ENCODE assay signal across 19 cellular contexts in the genomic region with DNA sequence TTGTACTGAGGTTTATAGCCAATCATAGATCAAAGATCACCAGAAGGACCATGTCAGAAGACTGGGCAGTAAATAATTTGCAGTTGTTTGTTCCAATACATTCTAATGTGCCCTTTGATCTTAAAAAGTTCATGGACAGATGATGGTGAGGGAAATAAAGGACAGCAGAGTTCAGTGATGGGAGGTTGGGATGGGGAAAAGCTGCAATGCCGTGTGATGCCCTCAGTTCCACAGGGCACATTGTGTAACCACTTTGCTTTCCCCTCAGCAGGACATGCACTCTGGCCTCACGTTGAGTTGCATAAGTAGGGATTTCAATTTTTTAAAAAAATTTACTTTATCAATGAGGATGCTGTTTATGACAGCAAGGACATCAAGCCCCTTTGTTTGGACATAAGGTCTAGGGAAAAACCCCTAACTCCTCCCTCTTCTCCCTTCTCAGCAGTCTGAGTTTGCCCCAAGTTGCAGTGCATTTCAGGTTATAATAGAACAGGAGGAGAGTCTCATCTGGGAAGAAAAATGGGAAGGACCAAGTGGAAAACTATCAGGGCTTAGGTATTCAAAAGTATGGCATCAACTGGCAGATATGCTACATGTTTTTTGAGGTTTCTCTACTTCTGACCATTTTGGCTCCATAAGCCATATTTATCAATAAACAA.
"Had no signal": no experiment of that assay in that cellular context is flagged by ENCODE, and none has a peak within 500 bp of the region (broad histone marks: within the 10 kb centered on the region; RNA-seq: fewer than 3 reads in every experiment).

No MANE protein-coding gene starts in this region.

- H3K27ac ChIP-seq: SJSA1, SK-N-MC had no signal

- DNase-seq: KBM-7, MV-4-11, NCI-H1048, NCI-H1105, NCI-H1417, NCI-H1436 treated with DMSO at 0.1 percent for 48 hours, NCI-H1694, NCI-H1930, NCI-H2081, NCI-H2107, NCI-H2227 treated with DMSO at 0.1 percent for 48 hours, NCI-H524 treated with DMSO at 0.1 percent for 48 hours, NCI-H69, NCI-H774, Right ventricle myocardium superior, RPMI8226, SIG-M5 had no signal

- H3K36me3 ChIP-seq: SJSA1 had no signal

- H3K4me3 ChIP-seq: SJSA1, SK-N-MC had no signal

- H3K4me1 ChIP-seq: SJSA1 had no signal

- H3K9me3 ChIP-seq: SJSA1 had no signal

- H3K27me3 ChIP-seq: SJSA1 had no signal
